ENCODE assay signal across 1 cellular context in the genomic region with DNA sequence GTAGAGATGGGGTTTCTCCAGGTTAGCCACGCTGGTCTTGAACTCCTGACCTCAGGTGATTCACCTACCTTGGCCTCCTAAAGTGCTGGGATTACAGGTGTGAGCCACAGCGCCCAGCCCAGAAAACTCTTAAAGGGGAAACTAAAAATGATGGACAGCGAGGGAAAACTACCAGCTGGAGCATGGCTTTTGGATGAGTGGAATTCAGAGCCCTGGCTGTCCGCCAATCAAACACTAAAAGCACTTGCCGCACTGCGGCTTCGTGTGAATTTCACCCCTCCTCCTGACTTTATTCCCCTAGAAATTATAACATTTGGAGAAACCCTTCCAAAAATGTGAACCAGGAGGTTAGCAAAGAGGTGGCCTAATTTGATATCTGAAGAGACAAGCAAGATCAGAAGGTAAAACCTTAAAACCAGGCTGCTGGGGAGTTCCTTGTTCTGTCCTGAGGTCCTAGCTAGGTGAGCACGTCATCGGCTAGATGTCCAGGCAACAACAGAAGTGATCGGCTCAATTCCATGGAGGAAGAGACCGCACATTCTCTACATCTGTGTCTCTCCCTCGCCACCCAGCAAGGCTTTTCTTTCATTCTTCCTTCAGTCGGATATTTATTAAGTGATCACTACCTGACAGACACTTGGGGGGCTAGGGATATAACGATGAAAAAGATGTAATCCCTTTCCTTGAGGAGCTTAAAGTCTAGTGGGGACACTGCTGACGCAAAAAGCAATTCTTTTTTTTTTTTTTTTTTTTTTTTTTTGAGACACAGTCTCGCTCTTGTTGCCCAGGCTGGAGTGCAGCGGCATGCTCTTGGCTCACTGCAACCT.
A peak's percentile ranks its signal among the peaks of the same experiment; 100 is the strongest.
TF ChIP-seq lines count a peak whose summit lies in the region.

No MANE protein-coding gene starts in this region.

TF ChIP-seq in K562, 482 proteins besides CTCF, POLR2A, EP300 and RAD21 (continued from another document and continues in another):
- TF ChIP-seq ZBTB9 (CRISPR knock-in tag; IDR thresholded peaks at IDR 0.05) (no peak), KAT8 (IDR thresholded peaks at IDR 0.05; ENCODE audit: low read depth) (no peak), ZNF785 (CRISPR knock-in tag; IDR thresholded peaks at IDR 0.05) (no peak), ZNF507 (tag; conservative IDR thresholded peaks at IDR 0.05) (no peak), XRCC3 (IDR thresholded peaks at IDR 0.05) (no peak), CHD2 (IDR thresholded peaks at IDR 0.05; ENCODE audit: low read depth, low read length) (no peak), ZBTB17 (CRISPR knock-in tag; IDR thresholded peaks at IDR 0.05) (no peak), NKRF (IDR thresholded peaks at IDR 0.05; ENCODE audit: borderline replicate concordance) (no peak), ZNF780A (CRISPR knock-in tag; IDR thresholded peaks at IDR 0.05) (no peak), ZFP30 (CRISPR knock-in tag; IDR thresholded peaks at IDR 0.05; ENCODE audit: borderline replicate concordance) (no peak), MCM7 (IDR thresholded peaks at IDR 0.05) (no peak), NFATC3 (IDR thresholded peaks at IDR 0.05) (no peak), ID3 (CRISPR knock-in tag; IDR thresholded peaks at IDR 0.05) (no peak), ID3 (tag; IDR thresholded peaks at IDR 0.05) (no peak), CHAMP1 (IDR thresholded peaks at IDR 0.05) (no peak), L3MBTL2 (IDR thresholded peaks at IDR 0.05) (peak; percentile 63), NR0B1 (IDR thresholded peaks at IDR 0.05; ENCODE audit: partially characterized antibody) (no peak), SRF (CRISPR knock-in tag; IDR thresholded peaks at IDR 0.05) (no peak), PTBP1 (IDR thresholded peaks at IDR 0.05; ENCODE audit: low read depth, low read length) (no peak), ZNF134 (CRISPR knock-in tag; conservative IDR thresholded peaks at IDR 0.05) (no peak), NR2C2 (CRISPR knock-in tag; IDR thresholded peaks at IDR 0.05) (no peak), NR2C2 (tag; IDR thresholded peaks at IDR 0.05) (no peak), FOXK1 (CRISPR knock-in tag; IDR thresholded peaks at IDR 0.05; ENCODE audit: borderline replicate concordance) (no peak), ZNF316 (IDR thresholded peaks at IDR 0.05) (no peak), POU5F1 (IDR thresholded peaks at IDR 0.05; ENCODE audit: borderline replicate concordance, low read depth, low read length, partially characterized antibody) (no peak), SAFB2 (IDR thresholded peaks at IDR 0.05; ENCODE audit: borderline replicate concordance, low read depth, low read length, severe bottlenecking) (no peak), KLF13 (tag; IDR thresholded peaks at IDR 0.05; ENCODE audit: borderline replicate concordance, low read depth) (no peak), CBX8 (IDR thresholded peaks at IDR 0.05; ENCODE audit: borderline replicate concordance, extremely low read depth, low read depth, low read length, poor library complexity, severe bottlenecking) (no peak), NONO (IDR thresholded peaks at IDR 0.05; ENCODE audit: low read depth in 2 of 2, low read length in 1 of 2) (no peak), SNIP1 (IDR thresholded peaks at IDR 0.05; ENCODE audit: low read depth) (no peak), HINFP (tag; conservative IDR thresholded peaks at IDR 0.05; ENCODE audit: low read depth) (no peak), ZNF695 (CRISPR knock-in tag; IDR thresholded peaks at IDR 0.05) (no peak), ETS2 (tag; IDR thresholded peaks at IDR 0.05; ENCODE audit: borderline replicate concordance, poor library complexity, severe bottlenecking) (no peak), SMARCE1 (IDR thresholded peaks at IDR 0.05) (no peak), HMG20B (CRISPR knock-in tag; IDR thresholded peaks at IDR 0.05) (no peak), ZC3H8 (IDR thresholded peaks at IDR 0.05) (no peak), TSC22D4 (tag; IDR thresholded peaks at IDR 0.05) (no peak), ATF1 (CRISPR knock-in tag; IDR thresholded peaks at IDR 0.05) (no peak), ATF1 (tag; IDR thresholded peaks at IDR 0.05) (peak; percentile 41; the same call in 1 of the 2 replicates), RBBP5 (IDR thresholded peaks at IDR 0.05; ENCODE audit: borderline replicate concordance, insufficient read depth, low read length, poor library complexity, severe bottlenecking) (no peak), ZNF431 (CRISPR knock-in tag; IDR thresholded peaks at IDR 0.05) (no peak), MNT (conservative IDR thresholded peaks at IDR 0.05) (no peak; a peak in 1 of 4 replicates), ARID3B (CRISPR knock-in tag; IDR thresholded peaks at IDR 0.05; ENCODE audit: borderline replicate concordance) (no peak), FOXP1 (CRISPR knock-in tag; IDR thresholded peaks at IDR 0.05) (0 out of 2 replicates have a peak, but pooled peaks have one; percentile 13), ZNF696 (CRISPR knock-in tag; conservative IDR thresholded peaks at IDR 0.05) (no peak), ZNF121 (CRISPR knock-in tag; conservative IDR thresholded peaks at IDR 0.05) (no peak), HLTF (IDR thresholded peaks at IDR 0.05) (no peak), SMAD1 (IDR thresholded peaks at IDR 0.05; ENCODE audit: low read depth, low read length, partially characterized antibody) (no peak), HNRNPUL1 (IDR thresholded peaks at IDR 0.05; ENCODE audit: low read length) (no peak), ZNF445 (CRISPR knock-in tag; IDR thresholded peaks at IDR 0.05; ENCODE audit: low read depth) (no peak), POLR3A (IDR thresholded peaks at IDR 0.05; ENCODE audit: borderline replicate concordance, extremely low read depth, insufficient read depth, insufficient read length) (no peak), HSF4 (CRISPR knock-in tag; IDR thresholded peaks at IDR 0.05; ENCODE audit: borderline replicate concordance) (no peak), TAF7 (tag; IDR thresholded peaks at IDR 0.05) (no peak)
- TF ChIP-seq, protein P1, sequence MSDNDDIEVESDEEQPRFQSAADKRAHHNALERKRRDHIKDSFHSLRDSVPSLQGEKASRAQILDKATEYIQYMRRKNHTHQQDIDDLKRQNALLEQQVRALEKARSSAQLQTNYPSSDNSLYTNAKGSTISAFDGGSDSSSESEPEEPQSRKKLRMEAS (CRISPR knock-in tag; IDR thresholded peaks at IDR 0.05), result no peak
- TF ChIP-seq, protein P2, sequence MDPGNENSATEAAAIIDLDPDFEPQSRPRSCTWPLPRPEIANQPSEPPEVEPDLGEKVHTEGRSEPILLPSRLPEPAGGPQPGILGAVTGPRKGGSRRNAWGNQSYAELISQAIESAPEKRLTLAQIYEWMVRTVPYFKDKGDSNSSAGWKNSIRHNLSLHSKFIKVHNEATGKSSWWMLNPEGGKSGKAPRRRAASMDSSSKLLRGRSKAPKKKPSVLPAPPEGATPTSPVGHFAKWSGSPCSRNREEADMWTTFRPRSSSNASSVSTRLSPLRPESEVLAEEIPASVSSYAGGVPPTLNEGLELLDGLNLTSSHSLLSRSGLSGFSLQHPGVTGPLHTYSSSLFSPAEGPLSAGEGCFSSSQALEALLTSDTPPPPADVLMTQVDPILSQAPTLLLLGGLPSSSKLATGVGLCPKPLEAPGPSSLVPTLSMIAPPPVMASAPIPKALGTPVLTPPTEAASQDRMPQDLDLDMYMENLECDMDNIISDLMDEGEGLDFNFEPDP (CRISPR knock-in tag; IDR thresholded peaks at IDR 0.05), result no peak
